ENCODE assay signal across 12 cellular contexts in the genomic region with DNA sequence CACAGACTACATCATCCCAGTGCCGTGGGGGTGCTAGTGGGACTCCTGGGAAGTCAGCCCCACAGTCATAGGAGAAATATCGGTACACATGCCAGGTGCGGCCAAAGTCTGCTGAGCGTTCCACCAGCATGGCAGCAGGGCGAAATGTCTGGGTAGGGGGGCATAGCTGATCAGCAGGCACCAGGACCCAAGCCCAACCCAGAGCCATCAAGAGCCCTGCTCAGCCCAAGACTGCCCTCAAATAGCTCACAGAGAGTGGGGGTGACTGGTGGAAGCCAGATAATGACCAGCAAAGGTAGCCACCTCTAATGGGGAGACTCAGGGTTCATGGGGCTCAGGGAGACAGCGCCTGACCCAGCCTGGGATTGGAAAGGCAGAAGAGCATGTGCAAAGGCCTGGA. TPM values are rescaled to one million over a fixed set of nuclear protein-coding genes. Genes with fewer than 3 reads are reported as not detected.
DNase-seq lines count a peak whose midpoint lies in the region; ATAC-seq and TF ChIP-seq lines count a peak whose summit lies in the region.
"Had no signal": no experiment of that assay in that cellular context is flagged by ENCODE, and none has a peak within 500 bp of the region (broad histone marks: within the 10 kb centered on the region; RNA-seq: fewer than 3 reads in every experiment).

No MANE protein-coding gene starts in this region.

- no peaks in the 10 kb centered on the region for H3K9me3 Mint-ChIP-seq in progenitor cell of endocrine pancreas (ENCODE audit: low read depth)

- H2AFZ ChIP-seq in hepatocyte: no peak overlapping the region

- no peak for TF ChIP-seq POLR2A in Peyer's patch (IDR thresholded peaks at IDR 0.05)

- in situ Hi-C loops in astrocyte of the spinal cord (cut with HindIII; ENCODE audit: low sequenced_read_pairs): no loop called here

- peak overlapping the region; percentile 88 for H3K4me3 Mint-ChIP-seq in progenitor cell of endocrine pancreas (ENCODE audit: low read depth)

- H3K27me3 Mint-ChIP-seq in progenitor cell of endocrine pancreas: no peaks in the 10 kb centered on the region

- H3K36me3 Mint-ChIP-seq in progenitor cell of endocrine pancreas (ENCODE audit: insufficient read depth): no peaks in the 10 kb centered on the region

- no peak for ATAC-seq in HG02588 (IDR thresholded peaks at IDR 0.05; ENCODE audit: unreplicated experiment)
- ATAC-seq in GM18873 (IDR thresholded peaks at IDR 0.05; ENCODE audit: low FRiP score, unreplicated experiment): no peak
- ATAC-seq: activated CD4-positive, CD25-positive, alpha-beta regulatory T cell treated with anti-CD3 and anti-CD28 coated beads, Interleukin-2, amount 50 U/mL, for 24 hours had no signal

- H3K27me3 ChIP-seq in hepatocyte: no peaks in the 10 kb centered on the region
- H3K27me3 ChIP-seq in Peyer's patch: no peaks in the 10 kb centered on the region
- H3K27me3 ChIP-seq: BLaER1 had no signal

- H3K4me2 ChIP-seq in hepatocyte: peak overlapping the region; percentile 99
- H3K4me2 ChIP-seq: BLaER1 had no signal

- H3K27ac ChIP-seq in hepatocyte: peak overlapping the region; percentile 99
- H3K27ac ChIP-seq in Peyer's patch: peak overlapping the region in 1 of 4 donors; percentile 76
- H3K27ac ChIP-seq: BLaER1 had no signal

- WGBS in hepatocyte (ENCODE audit: low lambda C conversion rate, missing lambda C conversion rate): 94% methylated on average over 6 of the region's 6 CpGs

- H3K4me1 ChIP-seq in hepatocyte (ENCODE audit: insufficient read depth): peaks cover 19% of the 10 kb centered on the region
- peaks cover 0 to 37% (median 0%) of the 10 kb centered on the region in 4 donors for H3K4me1 ChIP-seq in Peyer's patch

- peak overlapping the region; percentile 91 for H3K27ac Mint-ChIP-seq in progenitor cell of endocrine pancreas

- H3K9me3 ChIP-seq in hepatocyte (ENCODE audit: low read depth): no peaks in the 10 kb centered on the region
- no peaks in the 10 kb centered on the region for H3K9me3 ChIP-seq in Peyer's patch
- H3K9me3 ChIP-seq: BLaER1 had no signal

- no peak for DNase-seq in AG10803 (ENCODE audit: low read depth)
- no peak for DNase-seq in astrocyte of the spinal cord (ENCODE audit: low read depth, low spot score)
- DNase-seq in hepatocyte (ENCODE audit: low spot score): no peak
- no peak for DNase-seq in progenitor cell of endocrine pancreas (ENCODE audit: low spot score, unreplicated experiment)
- DNase-seq in LoVo (ENCODE audit: low spot score): no peak
- no peak for DNase-seq in Peyer's patch
- DNase-seq: activated naive CD4-positive, alpha-beta T cell; NCI-H187 treated with DMSO at 0.1 percent for 48 hours had no signal

- H3K36me3 ChIP-seq in hepatocyte (replicated peaks; ENCODE audit: insufficient read depth, low read depth): no peaks in the 10 kb centered on the region
- peaks cover 0 to 18% (median 0%) of the 10 kb centered on the region in 3 donors for H3K36me3 ChIP-seq in Peyer's patch
- H3K36me3 ChIP-seq: BLaER1 had no signal

- H3K4me3 ChIP-seq in AG10803 (ENCODE audit: low read length) (peak overlapping the region; percentile 97), astrocyte of the spinal cord (ENCODE audit: low read depth, low read length) (peak overlapping the region; percentile 81), hepatocyte (peak overlapping the region; percentile 99), Peyer's patch (peak overlapping the region in 2 of 4 donors; percentile 60 to 66)
- H3K4me3 ChIP-seq: BLaER1 had no signal

- no peaks in the 10 kb centered on the region for H4K20me1 ChIP-seq in hepatocyte (ENCODE audit: insufficient read depth, poor library complexity, severe bottlenecking)
- H4K20me1 ChIP-seq: BLaER1 had no signal

- H3K4me1 Mint-ChIP-seq in progenitor cell of endocrine pancreas (ENCODE audit: low read depth): peaks cover 14% of the 10 kb centered on the region

- TF ChIP-seq CTCF in AG10803 (conservative IDR thresholded peaks at IDR 0.05; ENCODE audit: low read length) (no peak), astrocyte of the spinal cord (IDR thresholded peaks at IDR 0.05; ENCODE audit: low read depth, low read length) (no peak), hepatocyte (IDR thresholded peaks at IDR 0.05; ENCODE audit: poor library complexity) (no peak), progenitor cell of endocrine pancreas (IDR thresholded peaks at IDR 0.05; ENCODE audit: unreplicated experiment) (no peak), Peyer's patch (IDR thresholded peaks at IDR 0.05) (no peak)

- peaks cover 28% of the 10 kb centered on the region for H3K79me2 ChIP-seq in hepatocyte

- no peaks in the 10 kb centered on the region for H3K9me2 ChIP-seq in hepatocyte (replicated peaks; ENCODE audit: insufficient read depth)

RNA-seq across cellular contexts. Expression of a gene that starts 1.3 kb away (rescaled TPM):
- 343 and 396 TPM in 2 replicates for total RNA-seq in hepatocyte
- polyA plus RNA-seq in hepatocyte: 437 and 474 TPM in 2 replicates
- total RNA-seq in progenitor cell of endocrine pancreas: 273 and 278 TPM in 2 replicates
- total RNA-seq in Peyer's patch: 100 to 1,000 TPM; 293 to 476 (median 348) TPM

RNA-seq across cellular contexts. Expression of a gene that starts 11.0 kb away (rescaled TPM):
- total RNA-seq in hepatocyte (44.2 and 44.6 TPM in 2 replicates), progenitor cell of endocrine pancreas (76.2 and 81.1 TPM in 2 replicates), Peyer's patch (10 to 100 TPM; 42.9 to 96.0 (median 61.8) TPM)
- polyA plus RNA-seq in hepatocyte: 31.4 and 32.7 TPM in 2 replicates

RNA-seq across cellular contexts. Expression of a gene that starts 27.0 kb away (rescaled TPM):
- total RNA-seq in hepatocyte (206 and 232 TPM in 2 replicates), progenitor cell of endocrine pancreas (402 and 417 TPM in 2 replicates), Peyer's patch (100 to 1,000 TPM; 295 to 361 (median 342) TPM)
- polyA plus RNA-seq in hepatocyte: 104 and 112 TPM in 2 replicates

RNA-seq across cellular contexts. Expression of a gene that starts 34.6 kb away (rescaled TPM):
- total RNA-seq in hepatocyte: 36.5 and 40.9 TPM in 2 replicates
- 0.09 and 0.60 TPM in 2 replicates for polyA plus RNA-seq in hepatocyte
- total RNA-seq in progenitor cell of endocrine pancreas: 28.6 and 29.8 TPM in 2 replicates
- 10 to 100 TPM; 12.4 to 39.3 (median 37.5) TPM for total RNA-seq in Peyer's patch

RNA-seq across cellular contexts. Expression of a gene that starts 37.7 kb away (rescaled TPM):
- total RNA-seq in hepatocyte (57.7 and 79.9 TPM in 2 replicates), progenitor cell of endocrine pancreas (130 and 134 TPM in 2 replicates), Peyer's patch (100 to 1,000 TPM in 2 of 4 donors, 10 to 100 TPM in 2; 61.1 to 132 (median 99.7) TPM)
- polyA plus RNA-seq in hepatocyte: 38.2 and 42.6 TPM in 2 replicates
